ENCODE assay signal across 2 cellular contexts in genomic region chr17:73341350-73342056, GRCh38.
TF ChIP-seq lines count a peak whose summit lies in the region.

No MANE protein-coding gene starts in this region.

TF ChIP-seq in HepG2, 621 proteins besides CTCF, POLR2A, EP300 and RAD21:
- peak; percentile 13 for TF ChIP-seq XRCC5 (optimal IDR thresholded peaks at IDR 0.05; ENCODE audit: low read length)
- TF ChIP-seq PLRG1 (conservative IDR thresholded peaks at IDR 0.05) = no peak
- TF ChIP-seq EHMT2 (IDR thresholded peaks at IDR 0.05; ENCODE audit: borderline replicate concordance, low read depth, low read length) = no peak
- no peak for TF ChIP-seq KLF13 (CRISPR knock-in tag; IDR thresholded peaks at IDR 0.05)
- no peak for TF ChIP-seq ZNF317 (CRISPR knock-in tag; IDR thresholded peaks at IDR 0.05)
- TF ChIP-seq ZBED4 (CRISPR knock-in tag; IDR thresholded peaks at IDR 0.05; ENCODE audit: borderline replicate concordance) = no peak
- no peak for TF ChIP-seq HNRNPLL (IDR thresholded peaks at IDR 0.05; ENCODE audit: low read depth, low read length, poor library complexity, severe bottlenecking)
- TF ChIP-seq EZH2 (conservative IDR thresholded peaks at IDR 0.05; ENCODE audit: low read depth, low read length) = peak; percentile 58; the same call in 1 of the 2 replicates
- no peak for TF ChIP-seq ZNF3 (CRISPR knock-in tag; IDR thresholded peaks at IDR 0.05)

TF ChIP-seq in endothelial cell of umbilical vein, 7 proteins besides CTCF, POLR2A, EP300 and RAD21:
- TF ChIP-seq, protein P1, sequence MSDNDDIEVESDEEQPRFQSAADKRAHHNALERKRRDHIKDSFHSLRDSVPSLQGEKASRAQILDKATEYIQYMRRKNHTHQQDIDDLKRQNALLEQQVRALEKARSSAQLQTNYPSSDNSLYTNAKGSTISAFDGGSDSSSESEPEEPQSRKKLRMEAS (IDR thresholded peaks at IDR 0.05; ENCODE audit: insufficient read depth, insufficient read length) = no peak
- TF ChIP-seq EZH2 (IDR thresholded peaks at IDR 0.05; ENCODE audit: borderline replicate concordance, low read depth, low read length, severe bottlenecking) = no peak
- TF ChIP-seq JUN (IDR thresholded peaks at IDR 0.05; ENCODE audit: borderline replicate concordance, insufficient read depth, insufficient read length, low read depth) = no peak
- TF ChIP-seq POLR2AphosphoS5 (IDR thresholded peaks at IDR 0.05; ENCODE audit: insufficient read depth, low read depth, low read length) = no peak
- TF ChIP-seq GATA2 (IDR thresholded peaks at IDR 0.05; ENCODE audit: insufficient read depth, insufficient read length, low read depth, low read length) = no peak
- no peak for TF ChIP-seq FOS (IDR thresholded peaks at IDR 0.05; ENCODE audit: borderline replicate concordance, insufficient read depth, low read length)
- TF ChIP-seq MYC (IDR thresholded peaks at IDR 0.05; ENCODE audit: low read depth, low read length) = no peak
TF ChIP-seq in endothelial cell of umbilical vein: peak in this region for 0.
